ENCODE assay signal across 39 cellular contexts in genomic region chr19:39004403-39004802, GRCh38. TPM values are rescaled to one million over a fixed set of nuclear protein-coding genes. Genes with fewer than 3 reads are reported as not detected.
"Had no signal": no experiment of that assay in that cellular context is flagged by ENCODE, and none has a peak within 500 bp of the region (broad histone marks: within the 10 kb centered on the region; RNA-seq: fewer than 3 reads in every experiment).

No MANE protein-coding gene starts in this region.

- H3K4me3 Mint-ChIP-seq: activated B cell treated with CpG ODN at 0.5 μM for 24 hours; activated CD4-positive, alpha-beta memory T cell treated with anti-CD3 and anti-CD28 coated beads for 36 hours; activated CD4-positive, alpha-beta T cell treated with anti-CD3 and anti-CD28 coated beads, Interleukin-2, amount 10 ng/mL, durations not matched to agents 24 days and 14 days; activated CD8-positive, alpha-beta T cell treated with anti-CD3 and anti-CD28 coated beads for 36 hours; activated naive CD4-positive, alpha-beta T cell treated with anti-CD3 and anti-CD28 coated beads for 36 hours; activated naive CD8-positive, alpha-beta T cell treated with anti-CD3 and anti-CD28 coated beads for 36 hours; activated T-cell treated with anti-CD3 and anti-CD28 coated beads, Interleukin-2, amount 50 U/mL, for 4 hours; activated T-cell treated with anti-CD3 and anti-CD28 coated beads, Interleukin-2, amount 50 U/mL, for 72 hours; activated T-helper 1 cell treated with anti-CD3 and anti-CD28 coated beads, Interleukin-12 subunit alpha, Interleukin-12 subunit beta, Interleukin-2, Interleukin-4 antibody, amounts not matched to agents 30 ng/mL and 10 ng/mL and 1 ng/mL, durations not matched to agents 14 hours and 24 hours and 36 hours; activated T-helper 17 cell treated with anti-CD3 and anti-CD28 coated beads, Interleukin-2, amount 50 U/mL, for 72 hours; central memory CD8-positive, alpha-beta T cell; T-helper 1 cell treated with Interleukin-12 subunit alpha and Interleukin-12 subunit beta and Interleukin-4 antibody, amounts not matched to agents 30 μg/mL and 1 μg/mL, for 36 hours; T-helper 2 cell treated with Interferon-gamma antibody and Interleukin-4, amounts not matched to agents 5 μg/mL and 100 μg/mL, for 36 hours had no signal

- H3K27ac ChIP-seq: adrenal gland, body of pancreas, brain microvascular endothelial cell, breast epithelium, VCaP had no signal

- H3K9me3 ChIP-seq: adrenal gland, body of pancreas, breast epithelium had no signal

- H3K36me3 Mint-ChIP-seq: activated CD4-positive, alpha-beta memory T cell treated with anti-CD3 and anti-CD28 coated beads for 36 hours; activated naive CD4-positive, alpha-beta T cell treated with anti-CD3 and anti-CD28 coated beads, Interleukin-2, amount 50 U/mL, for 72 hours; activated naive CD8-positive, alpha-beta T cell treated with anti-CD3 and anti-CD28 coated beads for 36 hours had no signal

- H3K4me3 ChIP-seq: adrenal gland, body of pancreas, breast epithelium had no signal

- DNase-seq: activated B cell treated with CpG ODN at 0.5 μM for 24 hours; activated CD4-positive, alpha-beta memory T cell treated with anti-CD3 and anti-CD28 coated beads for 36 hours; activated CD4-positive, alpha-beta T cell treated with anti-CD3 and anti-CD28 coated beads for 4 hours; activated CD4-positive, alpha-beta T cell treated with anti-CD3 and anti-CD28 coated beads, Interleukin-2, amount 10 ng/mL, durations not matched to agents 24 days and 14 days; activated CD4-positive, alpha-beta T cell treated with anti-CD3 and anti-CD28 coated beads, Interleukin-2, amount 50 U/mL, for 1 hour; activated CD4-positive, alpha-beta T cell treated with anti-CD3 and anti-CD28 coated beads, Interleukin-2, amount 50 U/mL, for 4 hours; activated CD4-positive, CD25-positive, alpha-beta regulatory T cell treated with anti-CD3 and anti-CD28 coated beads, Interleukin-2, amount 50 U/mL, for 72 hours; activated CD8-positive, alpha-beta memory T cell treated with anti-CD3 and anti-CD28 coated beads, Interleukin-2, amount 50 U/mL, for 4 hours; activated CD8-positive, alpha-beta T cell treated with anti-CD3 and anti-CD28 coated beads for 36 hours; activated effector memory CD4-positive, alpha-beta T cell treated with anti-CD3 and anti-CD28 coated beads, Interleukin-2, amount 50 U/mL, for 16 hours; activated gamma-delta T cell treated with Interleukin-2 at 50 U/mL for 16 hours; activated naive CD4-positive, alpha-beta T cell; activated naive CD4-positive, alpha-beta T cell treated with anti-CD3 and anti-CD28 coated beads for 36 hours; activated naive CD4-positive, alpha-beta T cell treated with anti-CD3 and anti-CD28 coated beads, Interleukin-2, amount 50 U/mL, for 16 hours; activated naive CD8-positive, alpha-beta T cell treated with anti-CD3 and anti-CD28 coated beads for 36 hours; activated T-cell treated with anti-CD3 and anti-CD28 coated beads for 4 hours; activated T-cell treated with anti-CD3 and anti-CD28 coated beads, Interleukin-2, amount 50 U/mL, for 1 hour; activated T-cell treated with anti-CD3 and anti-CD28 coated beads, Interleukin-2, amount 50 U/mL, for 4 hours; activated T-cell treated with anti-CD3 and anti-CD28 coated beads, Interleukin-2, amount 50 U/mL, for 72 hours; adrenal gland; amniotic stem cell; aorta; body of pancreas; brain microvascular endothelial cell; caudate nucleus; cerebellar nuclear complex; T-helper 2 cell; T-helper 9 cell had no signal

- H3K27ac Mint-ChIP-seq: activated B cell treated with CpG ODN at 0.5 μM for 24 hours; activated CD4-positive, alpha-beta memory T cell treated with anti-CD3 and anti-CD28 coated beads for 36 hours; activated CD4-positive, alpha-beta T cell treated with anti-CD3 and anti-CD28 coated beads, Interleukin-2, amount 10 ng/mL, durations not matched to agents 24 days and 14 days; activated CD8-positive, alpha-beta T cell treated with anti-CD3 and anti-CD28 coated beads for 36 hours; activated naive CD4-positive, alpha-beta T cell treated with anti-CD3 and anti-CD28 coated beads for 36 hours; activated naive CD4-positive, alpha-beta T cell treated with anti-CD3 and anti-CD28 coated beads, Interleukin-2, amount 50 U/mL, for 72 hours; activated naive CD8-positive, alpha-beta T cell treated with anti-CD3 and anti-CD28 coated beads for 36 hours; activated T-cell treated with anti-CD3 and anti-CD28 coated beads, Interleukin-2, amount 50 U/mL, for 72 hours; activated T-helper 1 cell treated with anti-CD3 and anti-CD28 coated beads, Interleukin-12 subunit alpha, Interleukin-12 subunit beta, Interleukin-2, Interleukin-4 antibody, amounts not matched to agents 30 ng/mL and 10 ng/mL and 1 ng/mL, durations not matched to agents 14 hours and 24 hours and 36 hours; activated T-helper 17 cell treated with anti-CD3 and anti-CD28 coated beads, Interleukin-2, amount 50 U/mL, for 72 hours; T-helper 1 cell treated with Interleukin-12 subunit alpha and Interleukin-12 subunit beta and Interleukin-4 antibody, amounts not matched to agents 30 μg/mL and 1 μg/mL, for 36 hours; T-helper 2 cell treated with Interferon-gamma antibody and Interleukin-4, amounts not matched to agents 5 μg/mL and 100 μg/mL, for 36 hours had no signal

- ATAC-seq: activated CD8-positive, alpha-beta T cell treated with anti-CD3 and anti-CD28 coated beads for 36 hours; activated naive CD4-positive, alpha-beta T cell treated with anti-CD3 and anti-CD28 coated beads, Interleukin-2, amount 50 U/mL, for 72 hours; activated T-cell treated with anti-CD3 and anti-CD28 coated beads, Interleukin-2, amount 50 U/mL, for 4 hours; activated T-cell treated with anti-CD3 and anti-CD28 coated beads, Interleukin-2, amount 50 U/mL, for 72 hours; activated T-helper 17 cell treated with anti-CD3 and anti-CD28 coated beads, Interleukin-2, amount 50 U/mL, for 72 hours; body of pancreas had no signal

- H3K4me1 Mint-ChIP-seq: activated B cell treated with CpG ODN at 0.5 μM for 24 hours; activated naive CD8-positive, alpha-beta T cell treated with anti-CD3 and anti-CD28 coated beads for 36 hours had no signal

- FAIRE-seq: astrocyte, TTC549 had no signal

- H3K9me3 Mint-ChIP-seq: activated B cell treated with CpG ODN at 0.5 μM for 24 hours; activated CD4-positive, alpha-beta memory T cell treated with anti-CD3 and anti-CD28 coated beads for 36 hours; activated CD4-positive, alpha-beta T cell treated with anti-CD3 and anti-CD28 coated beads, Interleukin-2, amount 10 ng/mL, durations not matched to agents 24 days and 14 days; activated CD8-positive, alpha-beta T cell treated with anti-CD3 and anti-CD28 coated beads for 36 hours; activated naive CD4-positive, alpha-beta T cell treated with anti-CD3 and anti-CD28 coated beads for 36 hours; activated naive CD4-positive, alpha-beta T cell treated with anti-CD3 and anti-CD28 coated beads, Interleukin-2, amount 50 U/mL, for 72 hours; activated naive CD8-positive, alpha-beta T cell treated with anti-CD3 and anti-CD28 coated beads for 36 hours; activated T-cell treated with anti-CD3 and anti-CD28 coated beads, Interleukin-2, amount 50 U/mL, for 4 hours; activated T-cell treated with anti-CD3 and anti-CD28 coated beads, Interleukin-2, amount 50 U/mL, for 72 hours; activated T-helper 1 cell treated with anti-CD3 and anti-CD28 coated beads, Interleukin-12 subunit alpha, Interleukin-12 subunit beta, Interleukin-2, Interleukin-4 antibody, amounts not matched to agents 30 ng/mL and 10 ng/mL and 1 ng/mL, durations not matched to agents 14 hours and 24 hours and 36 hours; activated T-helper 17 cell treated with anti-CD3 and anti-CD28 coated beads, Interleukin-2, amount 50 U/mL, for 72 hours; central memory CD8-positive, alpha-beta T cell; T-helper 1 cell treated with Interleukin-12 subunit alpha and Interleukin-12 subunit beta and Interleukin-4 antibody, amounts not matched to agents 30 μg/mL and 1 μg/mL, for 36 hours; T-helper 2 cell treated with Interferon-gamma antibody and Interleukin-4, amounts not matched to agents 5 μg/mL and 100 μg/mL, for 36 hours had no signal

- H3K4me1 ChIP-seq: adrenal gland, body of pancreas, breast epithelium had no signal

RNA-seq across cellular contexts. Expression of gene FBXO17, which starts 28.9 kb away (rescaled TPM):
- total RNA-seq: activated B cell treated with CpG ODN at 0.5 μM for 24 hours; activated CD4-positive, alpha-beta memory T cell treated with anti-CD3 and anti-CD28 coated beads for 36 hours; activated CD4-positive, alpha-beta T cell treated with anti-CD3 and anti-CD28 coated beads, Interleukin-2, amount 10 ng/mL, durations not matched to agents 24 days and 14 days; activated CD8-positive, alpha-beta memory T cell treated with anti-CD3 and anti-CD28 coated beads for 36 hours; activated CD8-positive, alpha-beta T cell treated with anti-CD3 and anti-CD28 coated beads for 36 hours; activated naive CD8-positive, alpha-beta T cell treated with anti-CD3 and anti-CD28 coated beads for 36 hours; activated T-cell treated with anti-CD3 and anti-CD28 coated beads, Interleukin-2, amount 50 U/mL, for 72 hours had no signal
